ENCODE assay signal across 22 cellular contexts in the genomic region with DNA sequence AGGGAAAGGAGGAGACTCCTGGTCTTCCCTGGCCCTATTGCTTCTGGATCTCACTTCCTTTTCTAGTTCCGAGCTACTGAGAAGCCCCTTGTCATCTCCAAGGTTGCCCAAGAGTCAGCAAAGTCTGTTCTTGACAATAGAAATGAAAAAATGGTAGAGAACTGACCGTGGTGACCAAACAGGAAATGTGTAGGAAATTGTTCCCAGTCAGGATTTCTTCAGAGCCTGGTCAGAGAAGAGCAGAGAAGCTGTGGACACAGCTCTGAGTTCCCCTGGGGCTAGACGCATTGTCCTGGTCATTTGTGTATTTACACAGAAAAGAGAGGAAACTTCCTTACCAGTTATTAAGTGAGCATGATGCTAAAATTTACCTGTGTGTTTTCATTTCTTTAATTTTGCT. TPM values are rescaled to one million over a fixed set of nuclear protein-coding genes. Genes with fewer than 3 reads are reported as not detected.
A peak's percentile ranks its signal among the peaks of the same experiment; 100 is the strongest.
DNase-seq lines count a peak whose midpoint lies in the region; ATAC-seq, FAIRE-seq and TF ChIP-seq lines count a peak whose summit lies in the region.
"Had no signal": no experiment of that assay in that cellular context is flagged by ENCODE, and none has a peak within 500 bp of the region (broad histone marks: within the 10 kb centered on the region; RNA-seq: fewer than 3 reads in every experiment).

No MANE protein-coding gene starts in this region.

- H3K79me2 ChIP-seq in GM23248 (ENCODE audit: insufficient read depth), result no peaks in the 10 kb centered on the region
- H3K79me2 ChIP-seq in endothelial cell of umbilical vein (ENCODE audit: control insufficient read depth, insufficient read depth, low read length), result no peaks in the 10 kb centered on the region

- no peak overlapping the region for H3K4me3 ChIP-seq in GM23248
- H3K4me3 ChIP-seq in endothelial cell of umbilical vein (replicated peaks in 1 of 3; ENCODE audit: insufficient read depth in 1 of 3, low read depth in 1 of 3, low read length in 3 of 3), result no peak overlapping the region
- no peak overlapping the region for H3K4me3 ChIP-seq in upper lobe of right lung
- H3K4me3 ChIP-seq in sigmoid colon, result no peak overlapping the region
- no peak overlapping the region for H3K4me3 ChIP-seq in WERI-Rb-1 (ENCODE audit: low read depth, low read length)

- ATAC-seq in upper lobe of right lung (peak; percentile 38), GM18502 (IDR thresholded peaks at IDR 0.05; ENCODE audit: poor library complexity, unreplicated experiment) (no peak)
- ATAC-seq: CD8-positive, alpha-beta T cell; HCT116 had no signal

- H3K4me1 ChIP-seq in GM23248 (ENCODE audit: insufficient read depth) (peaks cover 21% of the 10 kb centered on the region), endothelial cell of umbilical vein (ENCODE audit: control insufficient read depth, extremely low read depth, insufficient read depth, low read length) (no peaks in the 10 kb centered on the region), upper lobe of right lung (peaks cover 21% of the 10 kb centered on the region), sigmoid colon (peaks cover 0 to 16% (median 15%) of the 10 kb centered on the region in 4 donors)

- no peaks in the 10 kb centered on the region for H3K9me1 ChIP-seq in endothelial cell of umbilical vein (replicated peaks; ENCODE audit: control insufficient read depth, extremely low read depth, insufficient read depth, low read length)

- no peak overlapping the region for H3K9ac ChIP-seq in GM23248
- no peak overlapping the region for H3K9ac ChIP-seq in endothelial cell of umbilical vein (replicated peaks; ENCODE audit: extremely low read depth, insufficient read depth, low read length)

- in situ Hi-C loops in GM23248 (cut with MboI), result no loop called here

- peaks cover 10 to 16% (median 11%) of the 10 kb centered on the region in 3 donors for H3K27me3 Mint-ChIP-seq in CD14-positive monocyte (ENCODE audit: low read depth in 3 of 3)

- no peaks in the 10 kb centered on the region for H3K36me3 ChIP-seq in GM23248 (ENCODE audit: low read depth)
- no peaks in the 10 kb centered on the region for H3K36me3 ChIP-seq in endothelial cell of umbilical vein (ENCODE audit: control insufficient read depth in 2 of 2, extremely low read depth in 1 of 2, insufficient read depth in 2 of 2, low read length in 2 of 2)
- no peaks in the 10 kb centered on the region for H3K36me3 ChIP-seq in upper lobe of right lung
- H3K36me3 ChIP-seq in sigmoid colon, result no peaks in the 10 kb centered on the region
- no peaks in the 10 kb centered on the region for H3K36me3 ChIP-seq in WERI-Rb-1

- intact Hi-C loops in CD14-positive monocyte (cut with micrococcal nuclease) (no loop called here), endothelial cell of umbilical vein (cut with micrococcal nuclease) (no loop called here), upper lobe of right lung (cut with DNase I) (no loop called here), sigmoid colon (cut with DNase I) (no loop called here)

- peaks cover 6 to 26% (median 20%) of the 10 kb centered on the region in 7 donors for H3K9me3 Mint-ChIP-seq in CD14-positive monocyte

- H3K27me3 ChIP-seq in GM23248 (replicated peaks; ENCODE audit: insufficient read depth), result no peaks in the 10 kb centered on the region
- no peaks in the 10 kb centered on the region for H3K27me3 ChIP-seq in endothelial cell of umbilical vein (ENCODE audit: control insufficient read depth in 2 of 2, insufficient read depth in 2 of 2, low read length in 2 of 2)
- no peaks in the 10 kb centered on the region for H3K27me3 ChIP-seq in upper lobe of right lung
- no peaks in the 10 kb centered on the region for H3K27me3 ChIP-seq in sigmoid colon
- H3K27me3 ChIP-seq in WERI-Rb-1 (ENCODE audit: insufficient read depth, low read depth, severe bottlenecking), result no peaks in the 10 kb centered on the region

- H2AFZ ChIP-seq in GM23248 (no peak overlapping the region), endothelial cell of umbilical vein (ENCODE audit: low read depth, low read length) (no peak overlapping the region)

- 73 to 84% methylated on average over 3 of the region's 3 CpGs for WGBS in GM23248 (ENCODE audit: low coverage in 1 of 2, low lambda C conversion rate in 2 of 2, missing lambda C conversion rate in 2 of 2), 2 experiments
- 51 to 58% methylated on average over 3 of the region's 3 CpGs for WGBS in sigmoid colon, 2 donors

- no peak for TF ChIP-seq POLR2A in endothelial cell of umbilical vein (IDR thresholded peaks at IDR 0.05; ENCODE audit: low read depth, low read length)
- TF ChIP-seq POLR2A in sigmoid colon (IDR thresholded peaks at IDR 0.05), result no peak

- CTCF ChIA-PET in endothelial cell of umbilical vein (lab: Charles Lee), result interaction anchor here (1.0 kb wide), 1 partner anchor 16 kb away, joined by 4 read pairs; no protein-coding TSS in a partner anchor

- DNase-seq in CD14-positive monocyte (ENCODE audit: low spot score) (no peak), GM23248 (peak; percentile 9), endothelial cell of umbilical vein (ENCODE audit: low read depth, low spot score) (peak; percentile 35), upper lobe of right lung (no peak), sigmoid colon (no peak), WERI-Rb-1 (no peak)
- DNase-seq: C1 segment of cervical spinal cord; CD8-positive, alpha-beta T cell; COR-L47; DMS153; DMS79 treated with DMSO at 0.1 percent for 48 hours; EL had no signal

- dilution Hi-C loops in endothelial cell of umbilical vein (cut with MboI; ENCODE audit: extremely low pct_ligation_motif_present, low sequenced_read_pairs), result no loop called here

- H3K9me3 ChIP-seq in GM23248 (ENCODE audit: low read depth) (no peaks in the 10 kb centered on the region), endothelial cell of umbilical vein (replicated peaks; ENCODE audit: control insufficient read depth, insufficient read depth, low read length) (no peaks in the 10 kb centered on the region), upper lobe of right lung (peaks cover 6% of the 10 kb centered on the region), sigmoid colon (peaks cover 0 to 3% (median 2%) of the 10 kb centered on the region in 4 donors), WERI-Rb-1 (ENCODE audit: severe bottlenecking) (peaks cover 4% of the 10 kb centered on the region)

- FAIRE-seq in endothelial cell of umbilical vein (lab: Jason Lieb, UNC), result peak; percentile 31
- FAIRE-seq: A204.1, D721Med, G401.6, GM12892, GM19239, H54 had no signal

- H3K36me3 Mint-ChIP-seq in CD14-positive monocyte, result no peaks in the 10 kb centered on the region
- H3K36me3 Mint-ChIP-seq: CD8-positive, alpha-beta T cell had no signal

- H3K4me2 ChIP-seq in GM23248 (ENCODE audit: unreplicated experiment) (no peak overlapping the region), endothelial cell of umbilical vein (ENCODE audit: insufficient read depth, low read length) (no peak overlapping the region)

- H3K27ac Mint-ChIP-seq in CD14-positive monocyte, result peak overlapping the region in 4 of 7 donors; percentile 11 to 51 (median 40)
- H3K27ac Mint-ChIP-seq: B cell; CD8-positive, alpha-beta T cell had no signal

- peaks cover 17% of the 10 kb centered on the region for H3F3A ChIP-seq in GM23248 (ENCODE audit: insufficient read depth)

- no TSS peak for BruUV-seq in endothelial cell of umbilical vein (replicated peaks; lab: Mats Ljungman, UMichigan)

- TF ChIP-seq EP300 in sigmoid colon (IDR thresholded peaks at IDR 0.05), result no peak

- no peaks in the 10 kb centered on the region for H3K9me2 ChIP-seq in GM23248 (ENCODE audit: insufficient read depth)

- H4K20me1 ChIP-seq in GM23248 (ENCODE audit: insufficient read depth) (no peaks in the 10 kb centered on the region), endothelial cell of umbilical vein (replicated peaks; ENCODE audit: control insufficient read depth, extremely low read depth, insufficient read depth, low read length) (no peaks in the 10 kb centered on the region)

- no peak overlapping the region for H3K27ac ChIP-seq in GM23248
- no peak overlapping the region for H3K27ac ChIP-seq in endothelial cell of umbilical vein (ENCODE audit: insufficient read depth, low read depth, low read length)
- H3K27ac ChIP-seq in upper lobe of right lung, result no peak overlapping the region
- H3K27ac ChIP-seq in sigmoid colon, result peak overlapping the region in 1 of 4 donors; percentile 27
- H3K27ac ChIP-seq in WERI-Rb-1, result no peak overlapping the region
- H3K27ac ChIP-seq: HL-60 had no signal

- peaks cover 20% of the 10 kb centered on the region for H3K4me1 Mint-ChIP-seq in CD14-positive monocyte
- H3K4me1 Mint-ChIP-seq: B cell had no signal

- POLR2A ChIA-PET in endothelial cell of umbilical vein (lab: Charles Lee), result no interaction called here

- H3K4me3 Mint-ChIP-seq in CD14-positive monocyte, result peak overlapping the region in 1 of 2 donors; percentile 26
- H3K4me3 Mint-ChIP-seq: B cell; CD8-positive, alpha-beta T cell had no signal

- TF ChIP-seq CTCF in CD14-positive monocyte (IDR thresholded peaks at IDR 0.05), result no peak
- TF ChIP-seq CTCF in endothelial cell of umbilical vein (IDR thresholded peaks at IDR 0.05; ENCODE audit: extremely low read depth in 1 of 2, insufficient read depth in 1 of 2, low read depth in 1 of 2, low read length in 2 of 2), result no peak
- TF ChIP-seq CTCF in upper lobe of right lung (IDR thresholded peaks at IDR 0.05), result no peak
- no peak for TF ChIP-seq CTCF in sigmoid colon (IDR thresholded peaks at IDR 0.05)
- no peak for TF ChIP-seq CTCF in WERI-Rb-1 (IDR thresholded peaks at IDR 0.05; ENCODE audit: low read depth, low read length)

TF ChIP-seq in endothelial cell of umbilical vein, 7 proteins besides CTCF, POLR2A, EP300 and RAD21 (continues in another document):
- TF ChIP-seq, protein P1, sequence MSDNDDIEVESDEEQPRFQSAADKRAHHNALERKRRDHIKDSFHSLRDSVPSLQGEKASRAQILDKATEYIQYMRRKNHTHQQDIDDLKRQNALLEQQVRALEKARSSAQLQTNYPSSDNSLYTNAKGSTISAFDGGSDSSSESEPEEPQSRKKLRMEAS (IDR thresholded peaks at IDR 0.05; ENCODE audit: insufficient read depth, insufficient read length), result no peak
- no peak for TF ChIP-seq JUN (IDR thresholded peaks at IDR 0.05; ENCODE audit: borderline replicate concordance, insufficient read depth, insufficient read length, low read depth)

RNA-seq across cellular contexts. Expression of a gene that starts 35.6 kb away (rescaled TPM):
- polyA plus RNA-seq in CD14-positive monocyte (10 to 100 TPM; 28.2 to 30.6 TPM), GM23248 (2016; fragmentation: Nextera tagmentation; extraction: Ambion mirVana) (11.8 and 11.9 TPM in 2 replicates), endothelial cell of umbilical vein (11.3 and 12.5 TPM in 2 replicates), sigmoid colon (1 to 10 TPM in 2 of 3 donors, under 1 TPM in 1; 0.23 to 7.8 (median 2.4) TPM)
- 15.8 and 16.9 TPM in 2 replicates for total RNA-seq in GM23248 (2014; rRNA removed; shearing (Covaris generic))
- total RNA-seq in endothelial cell of umbilical vein (18.9 and 25.8 TPM in 2 replicates), upper lobe of right lung (10.2 TPM), sigmoid colon (10 to 100 TPM; 10.4 to 33.0 (median 16.8) TPM)
- 8.1 and 8.2 TPM in 2 replicates for polyA plus RNA-seq in endothelial cell of umbilical vein (2011; cell fraction: cytosol; rRNA removed)
- polyA plus RNA-seq in endothelial cell of umbilical vein (2011; cell fraction: nucleus; rRNA removed), result 4.9 and 5.8 TPM in 2 replicates
- 38.8 and 39.5 TPM in 2 replicates for polyA plus RNA-seq in endothelial cell of umbilical vein (2012)
- polyA minus RNA-seq in endothelial cell of umbilical vein, result 28.9 and 29.6 TPM in 2 replicates
- polyA minus RNA-seq in endothelial cell of umbilical vein (2011; cell fraction: cytosol; rRNA and poly(A)+ RNA removed), result 11.6 TPM
- polyA minus RNA-seq in endothelial cell of umbilical vein (2011; cell fraction: nucleus; rRNA and poly(A)+ RNA removed), result 10.6 and 11.3 TPM in 2 replicates
- total RNA-seq: B cell had no signal

Comparison
In these comparisons a context has a peak if more than half of its experiments do, and no peak if none do; other contexts are left out.
1. DNase-seq: peak in GM23248 (single experiment) and endothelial cell of umbilical vein (single experiment); none in CD14-positive monocyte (single experiment), upper lobe of right lung (single experiment), sigmoid colon (single experiment) and WERI-Rb-1 (single experiment).